Comparison of ENCODE assay signal across 26 cellular contexts in genomic region chrX:37491686-37492085, GRCh38.
"Had no signal": no experiment of that assay in that cellular context is flagged by ENCODE, and none has a peak within 500 bp of the region (broad histone marks: within the 10 kb centered on the region; RNA-seq: fewer than 3 reads in every experiment).

No MANE protein-coding gene starts in this region.

- ATAC-seq: stimulated activated effector memory CD8-positive, alpha-beta T cell treated with anti-CD3 and anti-CD28 coated beads, Interleukin-12 subunit alpha, Interleukin-12 subunit beta, amount 100 ng/mL, for 72 hours; stimulated activated memory B cell treated with anti-CD40 and anti-IgM and Interleukin-4, amounts not matched to agents 10 μg/mL and 1 μg/mL and 100 μg/mL, for 72 hours; stimulated activated naive B cell treated with anti-CD40 and anti-IgM and Interleukin-4, amounts not matched to agents 10 μg/mL and 1 μg/mL and 100 μg/mL, for 72 hours; stimulated activated naive CD8-positive, alpha-beta T cell treated with anti-CD3 and anti-CD28 coated beads, Interleukin-15, amount 100 ng/mL, for 72 hours; stimulated activated naive CD8-positive, alpha-beta T cell treated with anti-CD3 and anti-CD28 coated beads, Interleukin-15, Interleukin-2, amounts not matched to agents 100 U/mL and 50 U/mL, for 24 hours; upper lobe of right lung had no signal

- DNase-seq: stimulated activated CD4-positive, alpha-beta T cell treated with anti-CD3 and anti-CD28 coated beads, Interleukin-2, amount 100 ng/mL, for 48 hours; stimulated activated CD4-positive, alpha-beta T cell treated with anti-CD3 and anti-CD28 coated beads, Interleukin-4, amount 100 ng/mL, for 1 hour; stimulated activated CD4-positive, alpha-beta T cell treated with anti-CD3 and anti-CD28 coated beads, Interleukin-4, amount 100 ng/mL, for 24 hours; stimulated activated CD4-positive, alpha-beta T cell treated with anti-CD3 and anti-CD28 coated beads, Interleukin-4, amount 100 ng/mL, for 4 hours; stimulated activated CD8-positive, alpha-beta memory T cell treated with anti-CD3 and anti-CD28 coated beads, Interleukin-4, amount 100 ng/mL, for 48 hours; stimulated activated naive B cell treated with anti-CD40 and anti-IgM and Interleukin-4, amounts not matched to agents 10 μg/mL and 1 μg/mL and 100 μg/mL, for 72 hours; stimulated activated naive CD4-positive, alpha-beta T cell; stimulated activated naive CD4-positive, alpha-beta T cell treated with Interleukin-2 at 50 U/mL for 16 hours; stimulated activated naive CD8-positive, alpha-beta T cell treated with anti-CD3 and anti-CD28 coated beads, Interleukin-15, amount 100 ng/mL, for 72 hours; stimulated activated naive CD8-positive, alpha-beta T cell treated with anti-CD3 and anti-CD28 coated beads, Interleukin-15, Interleukin-2, amounts not matched to agents 100 U/mL and 50 U/mL, for 24 hours; stomach; substantia nigra; testis; thyroid gland; tibial artery; transverse colon; trophoblast cell; upper lobe of right lung; uterus had no signal

- H3K27me3 ChIP-seq: stomach, suprapubic skin, testis, thyroid gland, tibial artery, transverse colon, upper lobe of left lung, upper lobe of right lung, uterus, vagina had no signal

- H3K27ac ChIP-seq: stomach, suprapubic skin, testis, thoracic aorta, thyroid gland, tibial artery, tibial nerve, transverse colon, upper lobe of left lung, upper lobe of right lung, uterus, vagina had no signal

- H3K36me3 ChIP-seq: stomach, suprapubic skin, thoracic aorta, thyroid gland, tibial artery, tibial nerve, transverse colon, upper lobe of left lung, upper lobe of right lung, uterus, vagina had no signal

- H3K9me3 ChIP-seq: stomach, suprapubic skin, testis, thoracic aorta, thyroid gland, tibial artery, tibial nerve, transverse colon, upper lobe of left lung, upper lobe of right lung, uterus, vagina had no signal

- H3K4me1 ChIP-seq: stomach, suprapubic skin, testis, thyroid gland, tibial artery, tibial nerve, transverse colon, upper lobe of left lung, upper lobe of right lung, uterus, vagina had no signal

- H3K4me3 ChIP-seq: stomach, suprapubic skin, testis, thoracic aorta, thyroid gland, tibial artery, tibial nerve, transverse colon, upper lobe of left lung, upper lobe of right lung, uterus, vagina had no signal
